1 cellular context compared by ENCODE assay signal in genomic region chr14:104664588-104664987, GRCh38.
TF ChIP-seq lines count a peak whose summit lies in the region.

No MANE protein-coding gene starts in this region.

TF ChIP-seq in IMR-90, 13 proteins besides CTCF, POLR2A, EP300 and RAD21:
- TF ChIP-seq NFE2L2 (IDR thresholded peaks at IDR 0.05; ENCODE audit: low read depth, low read length) (no peak), FOS (IDR thresholded peaks at IDR 0.05; ENCODE audit: low read depth, low read length) (no peak), CHD1 (IDR thresholded peaks at IDR 0.05; ENCODE audit: low read depth, low read length) (no peak), MXI1 (IDR thresholded peaks at IDR 0.05; ENCODE audit: borderline replicate concordance, low read depth, low read length) (no peak), MAFK (IDR thresholded peaks at IDR 0.05; ENCODE audit: low read depth, low read length) (no peak), SMC3 (IDR thresholded peaks at IDR 0.05; ENCODE audit: low read depth, low read length) (no peak), MAZ (IDR thresholded peaks at IDR 0.05; ENCODE audit: borderline replicate concordance, low read depth, low read length) (no peak), RFX5 (IDR thresholded peaks at IDR 0.05; ENCODE audit: low read depth, low read length) (no peak), BHLHE40 (IDR thresholded peaks at IDR 0.05; ENCODE audit: low read depth, low read length) (no peak), CEBPB (IDR thresholded peaks at IDR 0.05; ENCODE audit: low read depth, low read length) (no peak), RCOR1 (IDR thresholded peaks at IDR 0.05; ENCODE audit: insufficient replicate concordance, low read length) (no peak), USF2 (IDR thresholded peaks at IDR 0.05; ENCODE audit: low read depth, low read length) (no peak)
- TF ChIP-seq, protein P1, sequence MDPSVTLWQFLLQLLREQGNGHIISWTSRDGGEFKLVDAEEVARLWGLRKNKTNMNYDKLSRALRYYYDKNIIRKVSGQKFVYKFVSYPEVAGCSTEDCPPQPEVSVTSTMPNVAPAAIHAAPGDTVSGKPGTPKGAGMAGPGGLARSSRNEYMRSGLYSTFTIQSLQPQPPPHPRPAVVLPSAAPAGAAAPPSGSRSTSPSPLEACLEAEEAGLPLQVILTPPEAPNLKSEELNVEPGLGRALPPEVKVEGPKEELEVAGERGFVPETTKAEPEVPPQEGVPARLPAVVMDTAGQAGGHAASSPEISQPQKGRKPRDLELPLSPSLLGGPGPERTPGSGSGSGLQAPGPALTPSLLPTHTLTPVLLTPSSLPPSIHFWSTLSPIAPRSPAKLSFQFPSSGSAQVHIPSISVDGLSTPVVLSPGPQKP (IDR thresholded peaks at IDR 0.05; ENCODE audit: borderline replicate concordance, low read depth, low read length) = no peak
